Comparison of ENCODE assay signal across 8 cellular contexts in genomic region chr3:185656321-185656840, GRCh38.
DNase-seq lines count a peak whose midpoint lies in the region; ATAC-seq and TF ChIP-seq lines count a peak whose summit lies in the region.

No MANE protein-coding gene starts in this region.

- no peak for TF ChIP-seq POLR2A in erythroblast (IDR thresholded peaks at IDR 0.05; ENCODE audit: low read length)

- no peaks in the 10 kb centered on the region for H3K9me3 Mint-ChIP-seq in endothelial cell (ENCODE audit: unreplicated experiment)

- peak; percentile 99 for DNase-seq in LHCN-M2 (ENCODE audit: low read depth)
- no peak for DNase-seq in endothelial cell (ENCODE audit: low spot score)
- no peak for DNase-seq in lower lobe of right lung
- peak; percentile 79 to 90 for DNase-seq in tibial artery
- no peak for DNase-seq in stimulated activated CD4-positive, alpha-beta T cell treated with anti-CD3 and anti-CD28 coated beads, Interleukin-15, amount 100 ng/mL, for 24 hours
- no peak for DNase-seq in erythroblast (lab: John Stamatoyannopoulos, UW)
- no peak for DNase-seq in GM19240 (ENCODE audit: insufficient read length, low spot score)
- no peak for DNase-seq in activated CD4-positive, alpha-beta T cell treated with anti-CD3 and anti-CD28 coated beads for 4 hours

- peaks cover 6% of the 10 kb centered on the region for H3K4me1 Mint-ChIP-seq in endothelial cell (ENCODE audit: unreplicated experiment)

- peak overlapping the region; percentile 25 for H3K27ac Mint-ChIP-seq in endothelial cell (ENCODE audit: unreplicated experiment)

- H3K4me1 ChIP-seq in lower lobe of right lung (peaks cover 49% of the 10 kb centered on the region), tibial artery (peaks cover 9 to 60% (median 45%) of the 10 kb centered on the region in 4 donors)

- TF ChIP-seq CTCF in endothelial cell (IDR thresholded peaks at IDR 0.05; ENCODE audit: unreplicated experiment) (no peak), lower lobe of right lung (IDR thresholded peaks at IDR 0.05) (no peak), tibial artery (IDR thresholded peaks at IDR 0.05) (no peak)

- H3K36me3 ChIP-seq in lower lobe of right lung (peaks cover 19% of the 10 kb centered on the region), tibial artery (no peaks in the 10 kb centered on the region)

- H3K27me3 ChIP-seq in lower lobe of right lung (ENCODE audit: low read depth) (no peaks in the 10 kb centered on the region), tibial artery (no peaks in the 10 kb centered on the region)

- H3K36me3 Mint-ChIP-seq in endothelial cell (ENCODE audit: low read depth, unreplicated experiment): peaks cover 59% of the 10 kb centered on the region

- no peak overlapping the region for H3K4me3 ChIP-seq in lower lobe of right lung
- H3K4me3 ChIP-seq in tibial artery: no peak overlapping the region

- H3K27me3 Mint-ChIP-seq in endothelial cell (ENCODE audit: unreplicated experiment): peaks cover 15% of the 10 kb centered on the region

- no peak overlapping the region for H3K4me3 Mint-ChIP-seq in endothelial cell (ENCODE audit: unreplicated experiment)

- ATAC-seq in lower lobe of right lung: peak; percentile 37 to 55

- peak overlapping the region; percentile 76 for H3K27ac ChIP-seq in lower lobe of right lung
- peak overlapping the region; percentile 81 to 84 for H3K27ac ChIP-seq in tibial artery

- H3K9me3 ChIP-seq in lower lobe of right lung (no peaks in the 10 kb centered on the region), tibial artery (no peaks in the 10 kb centered on the region)

- intact Hi-C loops in lower lobe of right lung (cut with DNase I): no loop called here
- intact Hi-C loops in tibial artery (cut with DNase I; ENCODE audit: low total_unique reads): no loop called here

Comparison
In these comparisons a context has a peak if more than half of its experiments do, and no peak if none do; other contexts are left out.
1. DNase-seq: peak in LHCN-M2 (single experiment) and tibial artery (2 of 2); none in endothelial cell (single experiment), lower lobe of right lung (single experiment), stimulated activated CD4-positive, alpha-beta T cell treated with anti-CD3 and anti-CD28 coated beads, Interleukin-15, amount 100 ng/mL, for 24 hours (single experiment), erythroblast (0 of 2), GM19240 (single experiment) and activated CD4-positive, alpha-beta T cell treated with anti-CD3 and anti-CD28 coated beads for 4 hours (0 of 2).